In genomic region chr9:14391620-14392019, GRCh38 we compare ENCODE assay signal across 18 cellular contexts.
"Had no signal": no experiment of that assay in that cellular context is flagged by ENCODE, and none has a peak within 500 bp of the region (broad histone marks: within the 10 kb centered on the region; RNA-seq: fewer than 3 reads in every experiment).

No MANE protein-coding gene starts in this region.

- DNase-seq: activated CD4-positive, alpha-beta memory T cell treated with anti-CD3 and anti-CD28 coated beads for 36 hours; activated CD4-positive, alpha-beta T cell treated with anti-CD3 and anti-CD28 coated beads, Interleukin-2, amount 10 ng/mL, durations not matched to agents 24 days and 14 days; activated CD4-positive, CD25-positive, alpha-beta regulatory T cell treated with anti-CD3 and anti-CD28 coated beads, Interleukin-2, amount 50 U/mL, for 72 hours; activated CD8-positive, alpha-beta memory T cell treated with anti-CD3 and anti-CD28 coated beads, Interleukin-2, amount 50 U/mL, for 48 hours; activated gamma-delta T cell treated with Interleukin-2 at 50 U/mL for 16 hours; activated naive CD4-positive, alpha-beta T cell treated with anti-CD3 and anti-CD28 coated beads, Interleukin-2, amount 50 U/mL, for 16 hours; activated T-cell treated with anti-CD3 and anti-CD28 coated beads, Interleukin-2, amount 50 U/mL, for 24 hours; amygdala; effector CD4-positive, alpha-beta T cell; islet precursor cell; left ventricle myocardium inferior; mesendoderm; natural killer cell; stimulated activated CD4-positive, alpha-beta T cell treated with anti-CD3 and anti-CD28 coated beads, Interleukin-1b, Interleukin-23, amount 100 ng/mL, for 48 hours; stimulated activated CD4-positive, alpha-beta T cell treated with anti-CD3 and anti-CD28 coated beads, Interleukin-4, amount 100 ng/mL, for 4 hours; stimulated activated CD8-positive, alpha-beta memory T cell treated with anti-CD3 and anti-CD28 coated beads, Interleukin-4, amount 100 ng/mL, for 48 hours; stimulated activated naive CD8-positive, alpha-beta T cell treated with anti-CD3 and anti-CD28 coated beads, Interleukin-15, amount 100 ng/mL, for 72 hours; upper lobe of left lung had no signal
